8 cellular contexts compared by ENCODE assay signal in genomic region chr17:45371414-45372324, GRCh38. TPM values are rescaled to one million over a fixed set of nuclear protein-coding genes. Genes with fewer than 3 reads are reported as not detected.
DNase-seq lines count a peak whose midpoint lies in the region; ATAC-seq, FAIRE-seq and TF ChIP-seq lines count a peak whose summit lies in the region.

No MANE protein-coding gene starts in this region.

- FAIRE-seq in G401.6 (lab: Jason Lieb, UNC): peak; percentile 98
- no peak for FAIRE-seq in small intestine (lab: Jason Lieb, UNC)

- POLR2A ChIA-PET in Panc1 (lab: Charles Lee): interaction anchor here (0.7 to 0.8 kb wide), 2 partner anchors 16 to 131 kb away, joined by 3 to 4 read pairs; no protein-coding TSS in a partner anchor

- H3K9me3 ChIP-seq in Panc1 (ENCODE audit: control insufficient read depth, insufficient read depth, low read depth, low read length): no peaks in the 10 kb centered on the region
- H3K9me3 ChIP-seq in small intestine (ENCODE audit: control insufficient read depth, low read depth): no peaks in the 10 kb centered on the region

- no TSS peak for BruUV-seq in Panc1 (replicated peaks; lab: Mats Ljungman, UMichigan)

- WGBS in small intestine, 3 donors: 19 to 27% (median 22%) methylated on average over 36 to 55 of the region's 55 CpGs

- H3K27ac ChIP-seq in Panc1 (ENCODE audit: low read length) (peak overlapping the region; percentile 100), caudate nucleus (ENCODE audit: low read depth, low read length) (peak overlapping the region; percentile 73), small intestine (ENCODE audit: low read depth in 1 of 2, low read length in 1 of 2) (peak overlapping the region; percentile 43 to 46)

- ATAC-seq in Panc1 (peak; percentile 94), GM21367 (IDR thresholded peaks at IDR 0.05; ENCODE audit: unreplicated experiment) (no peak)

- DNase-seq in Panc1 (ENCODE audit: low read depth, low spot score): peak; percentile 54
- DNase-seq in caudate nucleus (lab: John Stamatoyannopoulos, UW): peak in 9 of 61 donors; percentile 4 to 39 (median 20)
- peak; percentile 100 for DNase-seq in islet precursor cell
- peak; percentile 75 for DNase-seq in small intestine
- no peak for DNase-seq in NCI-H128 (lab: John Stamatoyannopoulos, UW; ENCODE audit: unreplicated experiment)
- DNase-seq in NCI-H774 (lab: John Stamatoyannopoulos, UW): no peak

- H3K27me3 ChIP-seq in Panc1 (ENCODE audit: control insufficient read depth, insufficient read depth, low read length): no peaks in the 10 kb centered on the region
- no peaks in the 10 kb centered on the region for H3K27me3 ChIP-seq in small intestine (ENCODE audit: control insufficient read depth in 2 of 2, insufficient read depth in 2 of 2, low read length in 2 of 2)

- H3K4me1 ChIP-seq in Panc1 (ENCODE audit: control insufficient read depth, insufficient read depth, low read length): peaks cover 53% of the 10 kb centered on the region
- H3K4me1 ChIP-seq in small intestine (ENCODE audit: control insufficient read depth in 2 of 2, insufficient read depth in 1 of 2, low read depth in 1 of 2, low read length in 1 of 2): no peaks in the 10 kb centered on the region

- H3K36me3 ChIP-seq in Panc1 (ENCODE audit: control insufficient read depth, insufficient read depth, low read length): no peaks in the 10 kb centered on the region
- H3K36me3 ChIP-seq in small intestine (ENCODE audit: control insufficient read depth in 2 of 2, insufficient read depth in 2 of 2, low read length in 2 of 2): no peaks in the 10 kb centered on the region

- in situ Hi-C loops in Panc1 (cut with HindIII; ENCODE audit: low pct_unique_long_range_greater_than_20kb, low sequenced_read_pairs): no loop called here

- intact Hi-C loops in Panc1 (cut with micrococcal nuclease; ENCODE audit: unreplicated experiment): no loop called here

- no peak for TF ChIP-seq CTCF in Panc1 (IDR thresholded peaks at IDR 0.05)

- H3K4me3 ChIP-seq in Panc1 (ENCODE audit: low read depth in 2 of 2, low read length in 2 of 2) (peak overlapping the region in 1 of 2 experiments; percentile 30; a peak in 3 of 4 replicates), small intestine (ENCODE audit: low read depth in 1 of 2, low read length in 2 of 2) (peak overlapping the region in 1 of 2 donors; percentile 28)

- CTCF ChIA-PET in Panc1 (lab: Charles Lee): no interaction called here

RNA-seq across cellular contexts. Expression of gene MAP3K14, which starts 54.8 kb away (rescaled TPM):
- 80.8 TPM for total RNA-seq in Panc1 (2021; ENCODE audit: unreplicated experiment)
- 60.3 TPM for polyA plus RNA-seq in Panc1 (2012; ENCODE audit: insufficient read length)
- polyA plus RNA-seq in small intestine: 10 to 100 TPM; 10.8 to 19.2 (median 11.3) TPM

Comparison
In these comparisons a context has a peak if more than half of its experiments do, and no peak if none do; other contexts are left out.
1. DNase-seq: peak in Panc1 (single experiment), islet precursor cell (single experiment) and small intestine (single experiment); none in NCI-H128 (single experiment) and NCI-H774 (single experiment).
2. H3K27ac ChIP-seq: peak in every context shown above with its lines; median percentile 100 in Panc1; 73 in caudate nucleus; 44 in small intestine.